15 cellular contexts compared by ENCODE assay signal in the genomic region with DNA sequence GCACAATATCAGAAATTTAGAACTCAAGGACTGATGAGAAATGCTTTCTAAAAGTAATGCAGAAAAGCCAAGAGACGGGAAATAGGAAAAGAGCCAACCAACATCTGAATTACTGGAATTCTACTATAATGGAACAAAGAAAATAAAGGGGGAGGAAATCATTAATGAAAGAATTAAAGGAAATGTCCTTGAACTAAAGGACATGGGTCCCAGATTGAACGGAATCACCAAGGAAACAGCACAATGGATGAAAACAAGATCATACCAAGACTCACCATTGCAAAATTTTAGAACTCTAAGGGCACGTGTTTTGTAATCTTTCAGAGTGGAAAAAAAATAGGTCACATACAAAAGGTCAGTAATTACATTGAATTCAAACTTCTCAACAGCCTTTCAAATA. TPM values are rescaled to one million over a fixed set of nuclear protein-coding genes. Genes with fewer than 3 reads are reported as not detected.
"Had no signal": no experiment of that assay in that cellular context is flagged by ENCODE, and none has a peak within 500 bp of the region (broad histone marks: within the 10 kb centered on the region; RNA-seq: fewer than 3 reads in every experiment).

No MANE protein-coding gene starts in this region.

- H3K36me3 ChIP-seq: left ventricle myocardium inferior, prostate gland, sigmoid colon had no signal

- H3K4me1 ChIP-seq: prostate gland, sigmoid colon had no signal

- H3K27ac ChIP-seq: left ventricle myocardium inferior, prostate gland, sigmoid colon had no signal

- H3K9me3 ChIP-seq: prostate gland, sigmoid colon had no signal

- DNase-seq: activated CD4-positive, alpha-beta T cell treated with anti-CD3 and anti-CD28 coated beads, Interleukin-2, amount 50 U/mL, for 1 hour; activated naive CD8-positive, alpha-beta T cell treated with anti-CD3 and anti-CD28 coated beads for 36 hours; foreskin fibroblast; glutamatergic neuron; hypothalamus; kidney; left ventricle myocardium inferior; nephron progenitor cell; sigmoid colon had no signal

- H3K4me3 ChIP-seq: left ventricle myocardium inferior, prostate gland, sigmoid colon had no signal

- H3K27me3 ChIP-seq: sigmoid colon had no signal

- ATAC-seq: esophagus mucosa; stimulated activated effector memory CD8-positive, alpha-beta T cell treated with anti-CD3 and anti-CD28 coated beads, Interleukin-12 subunit alpha, Interleukin-12 subunit beta, amount 100 ng/mL, for 72 hours had no signal

- FAIRE-seq: kidney had no signal

RNA-seq across cellular contexts. Expression of a gene that starts 35.9 kb away (rescaled TPM):
- total RNA-seq: activated CD8-positive, alpha-beta memory T cell treated with anti-CD3 and anti-CD28 coated beads for 36 hours; activated naive CD8-positive, alpha-beta T cell treated with anti-CD3 and anti-CD28 coated beads for 36 hours; activated T-helper 1 cell treated with anti-CD3 and anti-CD28 coated beads, Interleukin-12 subunit alpha, Interleukin-12 subunit beta, Interleukin-2, Interleukin-4 antibody, amounts not matched to agents 30 ng/mL and 10 ng/mL and 1 ng/mL, durations not matched to agents 14 hours and 24 hours and 36 hours; chondrocyte; esophagus mucosa had no signal
